Comparison of ENCODE assay signal across 8 cellular contexts in the genomic region with DNA sequence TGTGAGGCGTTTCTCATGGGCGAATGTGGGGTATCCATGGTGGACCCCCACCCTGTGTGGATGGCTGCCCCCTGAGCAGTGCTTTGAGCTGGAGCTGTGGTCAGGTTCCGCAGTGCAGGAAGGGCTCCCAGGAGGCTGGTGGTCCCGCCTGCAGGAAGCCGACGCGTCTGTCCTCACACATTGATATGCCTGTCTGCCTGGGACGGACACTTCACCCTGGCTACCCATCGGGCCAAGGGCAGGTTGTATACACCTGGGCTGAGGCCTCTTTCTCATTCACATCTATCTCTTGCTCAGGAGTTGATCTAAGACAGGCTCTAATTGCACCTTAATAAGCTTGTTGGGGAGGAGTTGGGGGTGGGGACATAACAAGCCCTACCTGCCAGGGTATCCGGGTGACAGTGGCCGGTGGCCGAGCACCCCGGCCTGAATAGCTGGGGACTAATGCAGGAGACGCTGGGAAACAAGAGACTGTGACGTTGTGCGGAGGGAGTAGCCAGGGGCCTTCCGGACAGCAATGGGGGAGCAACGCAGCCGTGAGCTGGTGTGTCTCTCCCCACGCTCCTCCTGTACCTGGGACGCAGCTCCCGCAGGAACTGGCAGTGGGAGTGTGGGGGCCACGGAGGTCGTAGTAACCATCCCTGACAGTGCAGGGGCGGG. TPM values are rescaled to one million over a fixed set of nuclear protein-coding genes. Genes with fewer than 3 reads are reported as not detected.
A peak's percentile ranks its signal among the peaks of the same experiment; 100 is the strongest.
DNase-seq lines count a peak whose midpoint lies in the region; ATAC-seq, FAIRE-seq and TF ChIP-seq lines count a peak whose summit lies in the region.

No MANE protein-coding gene starts in this region.

- TF ChIP-seq CTCF in A673 (conservative IDR thresholded peaks at IDR 0.05; ENCODE audit: low read depth, low read length) = no peak
- TF ChIP-seq CTCF in body of pancreas (IDR thresholded peaks at IDR 0.05) = no peak
- no peak for TF ChIP-seq CTCF in lower lobe of right lung (IDR thresholded peaks at IDR 0.05)
- no peak for TF ChIP-seq CTCF in D721Med (IDR thresholded peaks at IDR 0.05; ENCODE audit: insufficient read depth, missing control alignments)

- TF ChIP-seq POLR2A in body of pancreas (IDR thresholded peaks at IDR 0.05) = peak in 1 of 3 donors; percentile 30

- H3K27me3 ChIP-seq in A673 (replicated peaks; ENCODE audit: insufficient read depth, low read depth, low read length, poor library complexity) = no peaks in the 10 kb centered on the region
- H3K27me3 ChIP-seq in body of pancreas = no peaks in the 10 kb centered on the region
- H3K27me3 ChIP-seq in lower lobe of right lung (ENCODE audit: low read depth) = no peaks in the 10 kb centered on the region

- H3K27me3 Mint-ChIP-seq in IgD-negative memory B cell = peaks cover 2% of the 10 kb centered on the region

- peak overlapping the region in 2 of 4 donors; percentile 27 to 68 for H3K4me3 Mint-ChIP-seq in IgD-negative memory B cell

- POLR2A ChIA-PET in A673 (lab: Charles Lee; ENCODE audit: low non-redundant PET) = no interaction called here

- H3K4me1 ChIP-seq in A673 (ENCODE audit: insufficient read depth, low read length, poor library complexity, severe bottlenecking) (no peaks in the 10 kb centered on the region), body of pancreas (no peaks in the 10 kb centered on the region), lower lobe of right lung (peaks cover 10% of the 10 kb centered on the region)

- no TSS peak for BruUV-seq in A673 (replicated peaks; lab: Mats Ljungman, UMichigan)

- H3K27ac ChIP-seq in A673 (ENCODE audit: low read depth, low read length, poor library complexity, severe bottlenecking) (no peak overlapping the region), body of pancreas (peak overlapping the region in 3 of 4 donors; percentile 69 to 78 (median 72)), lower lobe of right lung (peak overlapping the region; percentile 46)

- FAIRE-seq in D721Med (lab: Jason Lieb, UNC) = no peak

- H3K9me3 ChIP-seq in A673 (ENCODE audit: low read depth, low read length, poor library complexity, severe bottlenecking) (no peaks in the 10 kb centered on the region), body of pancreas (no peaks in the 10 kb centered on the region), lower lobe of right lung (no peaks in the 10 kb centered on the region)

- H3K9me3 Mint-ChIP-seq in IgD-negative memory B cell = no peaks in the 10 kb centered on the region

- DNase-seq in A673 (ENCODE audit: low spot score) = peak; percentile 42
- peak; percentile 71 to 77 (median 75) for DNase-seq in body of pancreas
- DNase-seq in lower lobe of right lung = peak; percentile 69
- DNase-seq in occipital lobe (lab: John Stamatoyannopoulos, UW) = no peak
- no peak for DNase-seq in D721Med (ENCODE audit: insufficient read length, low spot score)
- DNase-seq in activated CD4-positive, alpha-beta T cell treated with anti-CD3 and anti-CD28 coated beads, Interleukin-2, amount 50 U/mL, for 48 hours = no peak
- no peak for DNase-seq in central memory CD4-positive, alpha-beta T cell

- no peaks in the 10 kb centered on the region for H3K4me1 Mint-ChIP-seq in IgD-negative memory B cell

- 17 to 44% methylated on average over 14 to 22 of the region's 25 CpGs for WGBS in body of pancreas, 2 donors

- no peaks in the 10 kb centered on the region for H3K36me3 Mint-ChIP-seq in IgD-negative memory B cell

- H3K27ac Mint-ChIP-seq in IgD-negative memory B cell = peak overlapping the region in 2 of 3 donors; percentile 32 to 82

- H3K4me3 ChIP-seq in A673 (ENCODE audit: low read depth, low read length, poor library complexity, severe bottlenecking) = no peak overlapping the region
- H3K4me3 ChIP-seq in body of pancreas = no peak overlapping the region
- H3K4me3 ChIP-seq in lower lobe of right lung = no peak overlapping the region

- peak; percentile 91 for ATAC-seq in body of pancreas
- ATAC-seq in lower lobe of right lung = peak; percentile 70 to 87

- peaks cover 2% of the 10 kb centered on the region for H3K36me3 ChIP-seq in A673 (ENCODE audit: insufficient read depth, low read length, poor library complexity, severe bottlenecking)
- peaks cover 3 to 10% of the 10 kb centered on the region in 2 donors for H3K36me3 ChIP-seq in body of pancreas (replicated peaks in 1 of 2; ENCODE audit: insufficient read depth in 1 of 2, low read depth in 2 of 2)
- H3K36me3 ChIP-seq in lower lobe of right lung = peaks cover 66% of the 10 kb centered on the region

- CTCF ChIA-PET in A673 (lab: Charles Lee) = no interaction called here

- intact Hi-C loops in A673 (cut with micrococcal nuclease; ENCODE audit: unreplicated experiment) (no loop called here), body of pancreas (cut with DNase I) (no loop called here), lower lobe of right lung (cut with DNase I) (no loop called here)

RNA-seq across cellular contexts. Expression of a gene that starts 21.7 kb away (rescaled TPM):
- total RNA-seq in A673 (2021) (114 and 116 TPM in 2 replicates), body of pancreas (10 to 100 TPM; 33.7 to 68.9 TPM), lower lobe of right lung (195 TPM), occipital lobe (31.4 TPM)
- 35.5 TPM for polyA plus RNA-seq in IgD-negative memory B cell

RNA-seq across cellular contexts. Expression of a gene that starts 35.5 kb away (rescaled TPM):
- 44.1 and 55.9 TPM in 2 replicates for total RNA-seq in A673 (2021)
- polyA plus RNA-seq in IgD-negative memory B cell = 66.2 TPM
- 10 to 100 TPM in 1 of 2 donors, 1 to 10 TPM in 1; 8.6 to 11.9 TPM for total RNA-seq in body of pancreas
- total RNA-seq in lower lobe of right lung = 154 TPM
- 7.5 TPM for total RNA-seq in occipital lobe

RNA-seq across cellular contexts. Expression of a gene that starts 48.8 kb away (rescaled TPM):
- total RNA-seq in A673 (2021) (72.5 and 86.4 TPM in 2 replicates), body of pancreas (10 to 100 TPM in 1 of 2 donors, 1 to 10 TPM in 1; 9.9 to 27.7 TPM), lower lobe of right lung (13.6 TPM), occipital lobe (14.0 TPM)
- 18.2 TPM for polyA plus RNA-seq in IgD-negative memory B cell

Comparison
In these comparisons a context has a peak if more than half of its experiments do, and no peak if none do; other contexts are left out.
1. DNase-seq: peak in A673 (single experiment), body of pancreas (4 of 4) and lower lobe of right lung (single experiment); none in occipital lobe (single experiment), D721Med (single experiment), activated CD4-positive, alpha-beta T cell treated with anti-CD3 and anti-CD28 coated beads, Interleukin-2, amount 50 U/mL, for 48 hours (0 of 2) and central memory CD4-positive, alpha-beta T cell (single experiment).